9 cellular contexts compared by ENCODE assay signal in genomic region chr6:33197431-33198048, GRCh38. TPM values are rescaled to one million over a fixed set of nuclear protein-coding genes. Genes with fewer than 3 reads are reported as not detected.
DNase-seq lines count a peak whose midpoint lies in the region; FAIRE-seq and TF ChIP-seq lines count a peak whose summit lies in the region.
"Had no signal": no experiment of that assay in that cellular context is flagged by ENCODE, and none has a peak within 500 bp of the region (broad histone marks: within the 10 kb centered on the region; RNA-seq: fewer than 3 reads in every experiment).

No MANE protein-coding gene starts in this region.

- 21% methylated on average over 11 of the region's 12 CpGs for WGBS in suprapubic skin

- H3K27ac ChIP-seq in kidney (ENCODE audit: low read depth in 2 of 2, low read length in 2 of 2) (no peak overlapping the region), suprapubic skin (no peak overlapping the region)

- peaks cover 22 to 24% of the 10 kb centered on the region in 2 donors for H3K36me3 ChIP-seq in kidney (ENCODE audit: control insufficient read depth in 1 of 2, insufficient read depth in 2 of 2, low read length in 2 of 2)
- peaks cover 33% of the 10 kb centered on the region for H3K36me3 ChIP-seq in suprapubic skin

- H3K9me3 ChIP-seq in kidney (ENCODE audit: control insufficient read depth in 1 of 2, low read length in 2 of 2) (no peaks in the 10 kb centered on the region), suprapubic skin (no peaks in the 10 kb centered on the region)

- H3K27me3 ChIP-seq in suprapubic skin = no peaks in the 10 kb centered on the region

- TF ChIP-seq POLR2A in suprapubic skin (IDR thresholded peaks at IDR 0.05) = no peak

- intact Hi-C loops in kidney (cut with DNase I) = no loop called here

- no peak for FAIRE-seq in kidney (lab: Jason Lieb, UNC)
- FAIRE-seq: A204.1 had no signal

- peak; percentile 67 for DNase-seq in NCI-H1105 treated with DMSO at 0.1 percent for 48 hours (lab: John Stamatoyannopoulos, UW)
- no peak for DNase-seq in NCI-H1105 (lab: John Stamatoyannopoulos, UW)
- no peak for DNase-seq in HFF-Myc (ENCODE audit: extremely low read depth, low read depth)
- DNase-seq in OCI-M1 (lab: John Stamatoyannopoulos, UW) = peak; percentile 96
- peak; percentile 70 to 75 for DNase-seq in T47D (ENCODE audit: low read depth in 1 of 2, low spot score in 1 of 2)
- DNase-seq in kidney = no peak
- no peak for DNase-seq in suprapubic skin (ENCODE audit: low spot score in 2 of 2)
- DNase-seq in stimulated activated CD4-positive, alpha-beta T cell treated with anti-CD3 and anti-CD28 coated beads, Interleukin-2, amount 100 ng/mL, for 24 hours = no peak

- no peak overlapping the region for H3K9ac ChIP-seq in kidney (ENCODE audit: low read length in 2 of 2)

- H3K4me1 ChIP-seq in kidney (ENCODE audit: control insufficient read depth in 1 of 2, insufficient read depth in 1 of 2, low read depth in 1 of 2, low read length in 2 of 2) (peaks cover 13 to 29% of the 10 kb centered on the region in 2 donors), suprapubic skin (peaks cover 53% of the 10 kb centered on the region)

- peak; percentile 76 for TF ChIP-seq CTCF in HFF-Myc (IDR thresholded peaks at IDR 0.05; ENCODE audit: low read depth, low read length, missing control alignments)
- peak; percentile 55 for TF ChIP-seq CTCF in kidney (IDR thresholded peaks at IDR 0.05; ENCODE audit: borderline replicate concordance, extremely low read depth, insufficient read depth)
- TF ChIP-seq CTCF in suprapubic skin (IDR thresholded peaks at IDR 0.05) = peak; percentile 40 to 70

- TF ChIP-seq EP300 in suprapubic skin (IDR thresholded peaks at IDR 0.05) = no peak

- in situ Hi-C loops in T47D (cut with HindIII; ENCODE audit: low pct_unique_long_range_greater_than_20kb, low sequenced_read_pairs) = no loop called here

- H3K4me3 ChIP-seq in HFF-Myc (replicated peaks; ENCODE audit: low read depth, low read length) (no peak overlapping the region), kidney (ENCODE audit: low read length in 2 of 2) (no peak overlapping the region), suprapubic skin (no peak overlapping the region)

RNA-seq across cellular contexts. Expression of gene RXRB, which starts 2.9 kb away (rescaled TPM):
- total RNA-seq in kidney = 52.2 TPM
- polyA plus RNA-seq in kidney (ENCODE audit: insufficient read depth, low read depth, low replicate concordance) = 35.7 TPM
- 10 to 100 TPM; 18.6 to 47.9 (median 26.9) TPM for total RNA-seq in suprapubic skin

RNA-seq across cellular contexts. Expression of gene SLC39A7, which starts 3.1 kb away (rescaled TPM):
- total RNA-seq in kidney (83.3 TPM), suprapubic skin (10 to 100 TPM; 29.3 to 46.3 (median 41.9) TPM)
- 118 TPM for polyA plus RNA-seq in kidney (ENCODE audit: insufficient read depth, low read depth, low replicate concordance)

RNA-seq across cellular contexts. Expression of gene COL11A2, which starts 5.3 kb away (rescaled TPM):
- 0.85 TPM for total RNA-seq in kidney
- 2.3 TPM for polyA plus RNA-seq in kidney (ENCODE audit: insufficient read depth, low read depth, low replicate concordance)
- total RNA-seq in suprapubic skin = under 1 TPM; 0.21 to 0.97 (median 0.40) TPM

RNA-seq across cellular contexts. Expression of gene HSD17B8, which starts 6.9 kb away (rescaled TPM):
- total RNA-seq in kidney (26.6 TPM), suprapubic skin (10 to 100 TPM; 26.2 to 66.0 (median 50.5) TPM)
- polyA plus RNA-seq in kidney (ENCODE audit: insufficient read depth, low read depth, low replicate concordance) = 83.0 TPM

RNA-seq across cellular contexts. Expression of gene RING1, which starts 10.8 kb away (rescaled TPM):
- total RNA-seq in kidney (47.2 TPM), suprapubic skin (10 to 100 TPM; 11.5 to 18.1 (median 14.9) TPM)
- 48.6 TPM for polyA plus RNA-seq in kidney (ENCODE audit: insufficient read depth, low read depth, low replicate concordance)

Comparison
In these comparisons a context has a peak if more than half of its experiments do, and no peak if none do; other contexts are left out.
1. DNase-seq: peak in NCI-H1105 treated with DMSO at 0.1 percent for 48 hours (single experiment), OCI-M1 (single experiment) and T47D (2 of 2); none in NCI-H1105 (single experiment), HFF-Myc (single experiment), kidney (single experiment), suprapubic skin (0 of 2) and stimulated activated CD4-positive, alpha-beta T cell treated with anti-CD3 and anti-CD28 coated beads, Interleukin-2, amount 100 ng/mL, for 24 hours (0 of 2).
2. Peak in every context shown above with its lines, with median percentiles within 50 percentile points of each other: CTCF ChIP-seq.